ENCODE assay signal across 17 cellular contexts in the genomic region with DNA sequence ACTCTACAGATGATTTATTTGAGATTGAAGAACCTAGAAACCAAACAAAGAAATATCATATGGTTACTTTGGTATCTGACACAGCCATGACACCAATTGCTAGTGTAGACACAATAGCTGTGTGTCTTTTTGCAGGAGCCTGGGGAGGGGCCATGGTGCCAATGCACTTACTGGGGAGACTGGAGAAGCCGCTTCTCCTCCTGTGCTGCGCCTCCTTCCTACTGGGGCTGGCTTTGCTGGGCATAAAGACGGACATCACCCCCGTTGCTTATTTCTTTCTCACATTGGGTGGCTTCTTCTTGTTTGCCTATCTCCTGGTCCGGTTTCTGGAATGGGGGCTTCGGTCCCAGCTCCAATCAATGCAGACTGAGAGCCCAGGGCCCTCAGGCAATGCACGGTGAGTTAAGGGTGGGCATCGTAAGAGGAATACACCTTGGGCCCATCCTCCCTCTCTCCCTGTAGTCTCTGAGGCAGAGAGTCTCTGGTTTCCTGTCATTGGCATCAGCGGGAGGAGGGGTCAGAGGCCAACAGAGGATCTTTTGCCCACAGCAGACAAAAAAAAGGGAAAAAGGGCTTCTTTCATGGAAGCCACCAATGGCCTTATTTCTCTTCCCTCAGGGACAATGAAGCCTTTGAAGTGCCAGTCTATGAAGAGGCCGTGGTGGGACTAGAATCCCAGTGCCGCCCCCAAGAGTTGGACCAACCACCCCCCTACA. TPM values are rescaled to one million over a fixed set of nuclear protein-coding genes. Genes with fewer than 3 reads are reported as not detected.
DNase-seq lines count a peak whose midpoint lies in the region; ATAC-seq and TF ChIP-seq lines count a peak whose summit lies in the region.
"Had no signal": no experiment of that assay in that cellular context is flagged by ENCODE, and none has a peak within 500 bp of the region (broad histone marks: within the 10 kb centered on the region; RNA-seq: fewer than 3 reads in every experiment).

No MANE protein-coding gene starts in this region.

- peaks cover 15% of the 10 kb centered on the region for H3K36me3 Mint-ChIP-seq in WTC11

- no peak overlapping the region for H3K4me3 Mint-ChIP-seq in WTC11
- H3K4me3 Mint-ChIP-seq: activated CD4-positive, alpha-beta T cell treated with anti-CD3 and anti-CD28 coated beads for 36 hours; central memory CD8-positive, alpha-beta T cell; stimulated activated naive CD8-positive, alpha-beta T cell treated with anti-CD3 and anti-CD28 coated beads, Interleukin-15, Interleukin-2, amounts not matched to agents 100 ng/mL and 50 ng/mL, for 24 hours had no signal

- no peaks in the 10 kb centered on the region for H3K27me3 ChIP-seq in parathyroid adenoma (ENCODE audit: control insufficient read depth, insufficient read depth, low read length)
- H3K27me3 ChIP-seq: neutrophil had no signal

- intact Hi-C loops in mucosa of descending colon (cut with DNase I, micrococcal nuclease), result no loop called here

- CTCF ChIA-PET in WTC11 (lab: Charles Lee), result no interaction called here

- peaks cover 7% of the 10 kb centered on the region for H3K4me1 ChIP-seq in parathyroid adenoma
- H3K4me1 ChIP-seq in mucosa of descending colon (ENCODE audit: low read depth), result peaks cover 54% of the 10 kb centered on the region

- no peak overlapping the region for H3K4me2 ChIP-seq in parathyroid adenoma (ENCODE audit: low read length)

- no peaks in the 10 kb centered on the region for H3K36me3 ChIP-seq in parathyroid adenoma (ENCODE audit: control insufficient read depth, insufficient read depth, low read length)
- no peaks in the 10 kb centered on the region for H3K36me3 ChIP-seq in mucosa of descending colon (ENCODE audit: low read depth)
- H3K36me3 ChIP-seq: neutrophil had no signal

- no peak overlapping the region for H3K9ac ChIP-seq in parathyroid adenoma

- no peak for TF ChIP-seq CTCF in parathyroid adenoma (IDR thresholded peaks at IDR 0.05)
- TF ChIP-seq CTCF in WTC11 (IDR thresholded peaks at IDR 0.05), result no peak
- no peak for TF ChIP-seq CTCF in mucosa of descending colon (IDR thresholded peaks at IDR 0.05)

- H3K9me3 Mint-ChIP-seq in WTC11, result peaks cover 14% of the 10 kb centered on the region
- H3K9me3 Mint-ChIP-seq: central memory CD8-positive, alpha-beta T cell; stimulated activated naive CD8-positive, alpha-beta T cell treated with anti-CD3 and anti-CD28 coated beads, Interleukin-15, Interleukin-2, amounts not matched to agents 100 ng/mL and 50 ng/mL, for 24 hours had no signal

- H3K27me3 Mint-ChIP-seq in WTC11 (ENCODE audit: low read depth), result peaks cover 38% of the 10 kb centered on the region
- H3K27me3 Mint-ChIP-seq: activated CD4-positive, alpha-beta T cell treated with anti-CD3 and anti-CD28 coated beads for 36 hours; activated naive CD8-positive, alpha-beta T cell; central memory CD8-positive, alpha-beta T cell; stimulated activated naive CD8-positive, alpha-beta T cell treated with anti-CD3 and anti-CD28 coated beads, Interleukin-15, Interleukin-2, amounts not matched to agents 100 ng/mL and 50 ng/mL, for 24 hours had no signal

- H3K4me3 ChIP-seq in parathyroid adenoma (ENCODE audit: low read depth, low read length) (no peak overlapping the region), mucosa of descending colon (no peak overlapping the region)

- H3K9me3 ChIP-seq in parathyroid adenoma (ENCODE audit: control insufficient read depth, low read length), result no peaks in the 10 kb centered on the region
- no peaks in the 10 kb centered on the region for H3K9me3 ChIP-seq in mucosa of descending colon
- H3K9me3 ChIP-seq: neutrophil had no signal

- peaks cover 45% of the 10 kb centered on the region for H3K4me1 Mint-ChIP-seq in WTC11

- POLR2A ChIA-PET in WTC11 (lab: Charles Lee), result no interaction called here

- H3K27ac ChIP-seq in angular gyrus (ENCODE audit: low read depth, low read length) (peak overlapping the region; percentile 89), parathyroid adenoma (no peak overlapping the region)
- H3K27ac ChIP-seq: neutrophil had no signal

- no peaks in the 10 kb centered on the region for H3K79me2 ChIP-seq in parathyroid adenoma

- H2AFZ ChIP-seq in parathyroid adenoma, result peak overlapping the region; percentile 71

- ATAC-seq in WTC11 (no peak), mucosa of descending colon (no peak)
- ATAC-seq: activated CD4-positive, alpha-beta T cell treated with anti-CD3 and anti-CD28 coated beads for 36 hours had no signal

- DNase-seq in COLO829 (ENCODE audit: low spot score) (peak; percentile 70), inferior parietal cortex (ENCODE audit: extremely low spot score) (peak; percentile 78), NCI-H1436 (lab: John Stamatoyannopoulos, UW) (no peak), WTC11 (ENCODE audit: low spot score) (no peak), NCI-H345 treated with DMSO at 0.1 percent for 48 hours (lab: John Stamatoyannopoulos, UW; ENCODE audit: unreplicated experiment) (no peak), mucosa of descending colon (no peak)
- DNase-seq: activated CD4-positive, alpha-beta T cell treated with anti-CD3 and anti-CD28 coated beads for 36 hours; DMS53; Karpas-422; NCI-H187 treated with DMSO at 0.1 percent for 48 hours; NCI-H526 had no signal

- no peak overlapping the region for H3K27ac Mint-ChIP-seq in WTC11
- H3K27ac Mint-ChIP-seq: stimulated activated naive CD8-positive, alpha-beta T cell treated with anti-CD3 and anti-CD28 coated beads, Interleukin-15, Interleukin-2, amounts not matched to agents 100 ng/mL and 50 ng/mL, for 24 hours had no signal

TF ChIP-seq in WTC11, 78 proteins besides CTCF, POLR2A, EP300 and RAD21 (continues in another document):
- no peak for TF ChIP-seq NR3C1 (CRISPR knock-in tag; conservative IDR thresholded peaks at IDR 0.05; ENCODE audit: low read depth)
- TF ChIP-seq E2F1 (CRISPR knock-in tag; IDR thresholded peaks at IDR 0.05), result no peak
- no peak for TF ChIP-seq IRF2 (CRISPR knock-in tag; IDR thresholded peaks at IDR 0.05; ENCODE audit: borderline replicate concordance, low read depth)
- no peak for TF ChIP-seq ZNF121 (CRISPR knock-in tag; IDR thresholded peaks at IDR 0.05)
- TF ChIP-seq ZNF281 (CRISPR knock-in tag; IDR thresholded peaks at IDR 0.05), result no peak

RNA-seq across cellular contexts. Expression of gene TMEM139, which starts 1.2 kb away (rescaled TPM):
- total RNA-seq in WTC11 (2021) (1.5 to 2.0 TPM (median 1.9 TPM) in 3 replicates), mucosa of descending colon (10 to 100 TPM; 16.2 to 49.4 (median 46.6) TPM)

RNA-seq across cellular contexts. Expression of gene CASP2, which starts 2.2 kb away (rescaled TPM):
- total RNA-seq in WTC11 (2021), result 35.1 to 35.5 TPM (median 35.4 TPM) in 3 replicates
- 10 to 100 TPM; 26.1 to 39.5 (median 33.4) TPM for total RNA-seq in mucosa of descending colon

RNA-seq across cellular contexts. Expression of gene GSTK1, which starts 22.7 kb away (rescaled TPM):
- total RNA-seq in WTC11 (2021) (30.1 to 40.1 TPM (median 37.7 TPM) in 3 replicates), mucosa of descending colon (100 to 1,000 TPM; 193 to 363 (median 355) TPM)

RNA-seq across cellular contexts. Expression of gene CLCN1, which starts 29.9 kb away (rescaled TPM):
- total RNA-seq in WTC11 (2021) (0.23 to 0.46 TPM (median 0.28 TPM) in 3 replicates), mucosa of descending colon (not detected)

Comparison
In these comparisons a context has a peak if more than half of its experiments do, and no peak if none do; other contexts are left out.
1. DNase-seq: peak in COLO829 (single experiment) and inferior parietal cortex (single experiment); none in NCI-H1436 (single experiment), WTC11 (single experiment), NCI-H345 treated with DMSO at 0.1 percent for 48 hours (single experiment) and mucosa of descending colon (0 of 3).